8 cellular contexts compared by ENCODE assay signal in genomic region chr1:3910769-3911520, GRCh38. TPM values are rescaled to one million over a fixed set of nuclear protein-coding genes. Genes with fewer than 3 reads are reported as not detected.
DNase-seq lines count a peak whose midpoint lies in the region; ATAC-seq and TF ChIP-seq lines count a peak whose summit lies in the region.

No MANE protein-coding gene starts in this region.

- peak; percentile 97 for ATAC-seq in PC-3

- H3K36me3 ChIP-seq in DOHH2 (ENCODE audit: control insufficient read depth, low read length) (peaks cover 12% of the 10 kb centered on the region), PC-3 (ENCODE audit: low read depth, low read length) (no peaks in the 10 kb centered on the region), tibial artery (no peaks in the 10 kb centered on the region)

- CTCF ChIA-PET in PC-3 (lab: Charles Lee), result interaction anchor here (0.8 kb wide), 1 partner anchor 1835 kb away, joined by 3 read pairs; no protein-coding TSS in a partner anchor

- intact Hi-C loops in PC-3 (cut with micrococcal nuclease), result loop anchor here (5.0 kb wide), 3 partner anchors 916 to 1981 kb away; no protein-coding TSS in a partner anchor
- intact Hi-C loops in activated T-helper 1 cell treated with anti-CD3 and anti-CD28 coated beads, Interleukin-12 subunit alpha, Interleukin-12 subunit beta, Interleukin-2, Interleukin-4 antibody, amounts not matched to agents 30 ng/mL and 10 ng/mL and 1 ng/mL, durations not matched to agents 14 hours and 24 hours and 36 hours (cut with micrococcal nuclease), result no loop called here
- intact Hi-C loops in tibial artery (cut with DNase I; ENCODE audit: low total_unique reads), result no loop called here
- intact Hi-C loops in lower leg skin (cut with DNase I; ENCODE audit: low total_unique reads), result no loop called here

- no peaks in the 10 kb centered on the region for H3K9me3 ChIP-seq in DOHH2 (ENCODE audit: control insufficient read depth, insufficient read depth, low read length)
- H3K9me3 ChIP-seq in PC-3 (ENCODE audit: low read length), result no peaks in the 10 kb centered on the region
- H3K9me3 ChIP-seq in tibial artery, result no peaks in the 10 kb centered on the region

- H2AFZ ChIP-seq in PC-3 (ENCODE audit: low read length), result peak overlapping the region; percentile 88

- TF ChIP-seq POLR2A in lower leg skin (IDR thresholded peaks at IDR 0.05), result no peak

- H3K9me2 ChIP-seq in DOHH2 (replicated peaks; ENCODE audit: control insufficient read depth, low read length) (no peaks in the 10 kb centered on the region), PC-3 (replicated peaks; ENCODE audit: low read length) (no peaks in the 10 kb centered on the region)

- POLR2A ChIA-PET in PC-3 (lab: Charles Lee; ENCODE audit: unreplicated experiment), result no interaction called here

- H3K4me2 ChIP-seq in DOHH2 (ENCODE audit: low read length), result peak overlapping the region; percentile 100
- H3K4me2 ChIP-seq in PC-3 (ENCODE audit: low read length), result peak overlapping the region; percentile 87

- no peak overlapping the region for H3K4me3 Mint-ChIP-seq in activated T-helper 1 cell treated with anti-CD3 and anti-CD28 coated beads, Interleukin-12 subunit alpha, Interleukin-12 subunit beta, Interleukin-2, Interleukin-4 antibody, amounts not matched to agents 30 ng/mL and 10 ng/mL and 1 ng/mL, durations not matched to agents 14 hours and 24 hours and 36 hours
- no peak overlapping the region for H3K4me3 Mint-ChIP-seq in osteocyte (ENCODE audit: unreplicated experiment)

- H3K36me3 Mint-ChIP-seq in activated T-helper 1 cell treated with anti-CD3 and anti-CD28 coated beads, Interleukin-12 subunit alpha, Interleukin-12 subunit beta, Interleukin-2, Interleukin-4 antibody, amounts not matched to agents 30 ng/mL and 10 ng/mL and 1 ng/mL, durations not matched to agents 14 hours and 24 hours and 36 hours (ENCODE audit: low read depth), result no peaks in the 10 kb centered on the region
- H3K36me3 Mint-ChIP-seq in osteocyte (ENCODE audit: unreplicated experiment), result no peaks in the 10 kb centered on the region

- WGBS in lower leg skin, 2 donors, result 6 to 12% methylated on average over 20 to 31 of the region's 33 CpGs

- H3K4me3 ChIP-seq in DOHH2 (ENCODE audit: low read length), result peak overlapping the region; percentile 81
- H3K4me3 ChIP-seq in PC-3 (ENCODE audit: low read length), result peak overlapping the region; percentile 48
- no peak overlapping the region for H3K4me3 ChIP-seq in foreskin fibroblast (ENCODE audit: low read depth in 1 of 2, low read length in 2 of 2)
- no peak overlapping the region for H3K4me3 ChIP-seq in tibial artery
- no peak overlapping the region for H3K4me3 ChIP-seq in lower leg skin (ENCODE audit: low read depth, poor library complexity, severe bottlenecking)

- no peaks in the 10 kb centered on the region for H3K4me1 Mint-ChIP-seq in activated T-helper 1 cell treated with anti-CD3 and anti-CD28 coated beads, Interleukin-12 subunit alpha, Interleukin-12 subunit beta, Interleukin-2, Interleukin-4 antibody, amounts not matched to agents 30 ng/mL and 10 ng/mL and 1 ng/mL, durations not matched to agents 14 hours and 24 hours and 36 hours (ENCODE audit: low read depth)
- H3K4me1 Mint-ChIP-seq in osteocyte (ENCODE audit: unreplicated experiment), result peaks cover 2% of the 10 kb centered on the region

- no peaks in the 10 kb centered on the region for H3K9me3 Mint-ChIP-seq in activated T-helper 1 cell treated with anti-CD3 and anti-CD28 coated beads, Interleukin-12 subunit alpha, Interleukin-12 subunit beta, Interleukin-2, Interleukin-4 antibody, amounts not matched to agents 30 ng/mL and 10 ng/mL and 1 ng/mL, durations not matched to agents 14 hours and 24 hours and 36 hours
- H3K9me3 Mint-ChIP-seq in osteocyte (ENCODE audit: unreplicated experiment), result no peaks in the 10 kb centered on the region

- H3K4me1 ChIP-seq in DOHH2 (ENCODE audit: control insufficient read depth, low read length) (peaks cover 72% of the 10 kb centered on the region), PC-3 (ENCODE audit: insufficient read depth, low read length) (peaks cover 4% of the 10 kb centered on the region; the same call in 1 of the 2 replicates), tibial artery (peaks cover 0 to 6% (median 2%) of the 10 kb centered on the region in 4 donors)

- TF ChIP-seq CTCF in DOHH2 (IDR thresholded peaks at IDR 0.05; ENCODE audit: low read depth, low read length, poor library complexity, severe bottlenecking) (peak; percentile 93), PC-3 (conservative IDR thresholded peaks at IDR 0.05; ENCODE audit: low read depth, low read length) (peak; percentile 97), foreskin fibroblast (IDR thresholded peaks at IDR 0.05; ENCODE audit: low read depth, low read length) (peak; percentile 57), osteocyte (IDR thresholded peaks at IDR 0.05) (peak; percentile 72), tibial artery (IDR thresholded peaks at IDR 0.05) (peak; percentile 48 to 49), lower leg skin (IDR thresholded peaks at IDR 0.05) (no peak)

- H3K27me3 Mint-ChIP-seq in activated T-helper 1 cell treated with anti-CD3 and anti-CD28 coated beads, Interleukin-12 subunit alpha, Interleukin-12 subunit beta, Interleukin-2, Interleukin-4 antibody, amounts not matched to agents 30 ng/mL and 10 ng/mL and 1 ng/mL, durations not matched to agents 14 hours and 24 hours and 36 hours (ENCODE audit: insufficient read depth), result no peaks in the 10 kb centered on the region
- peaks cover 3% of the 10 kb centered on the region for H3K27me3 Mint-ChIP-seq in osteocyte (ENCODE audit: unreplicated experiment)

- no peaks in the 10 kb centered on the region for H3K27me3 ChIP-seq in DOHH2 (ENCODE audit: control insufficient read depth, low read length)
- peaks cover 17% of the 10 kb centered on the region; the same call in 1 of the 2 replicates for H3K27me3 ChIP-seq in PC-3 (ENCODE audit: low read length)
- H3K27me3 ChIP-seq in tibial artery, result peaks cover 0 to 62% of the 10 kb centered on the region in 2 donors

- H3K79me2 ChIP-seq in DOHH2 (ENCODE audit: control insufficient read depth, low read length) (peaks cover 53% of the 10 kb centered on the region), PC-3 (ENCODE audit: low read length) (no peaks in the 10 kb centered on the region)

- DNase-seq in HT-29 (ENCODE audit: low spot score) (peak; percentile 83), PC-3 (peak; percentile 92), foreskin fibroblast (peak in 1 of 2 donors; percentile 73), osteocyte (ENCODE audit: extremely low spot score, unreplicated experiment) (no peak), tibial artery (no peak), lower leg skin (ENCODE audit: low spot score in 2 of 2) (no peak)
- DNase-seq in activated T-helper 1 cell treated with anti-CD3 and anti-CD28 coated beads, Interleukin-12 subunit alpha, Interleukin-12 subunit beta, Interleukin-2, Interleukin-4 antibody, amounts not matched to agents 30 ng/mL and 10 ng/mL and 1 ng/mL, durations not matched to agents 14 hours and 24 hours and 36 hours (ENCODE audit: low spot score), result peak; percentile 62

- H3F3A ChIP-seq in DOHH2 (ENCODE audit: control insufficient read depth, insufficient read depth) (peaks cover 19% of the 10 kb centered on the region), PC-3 (ENCODE audit: low read length, unreplicated experiment) (no peaks in the 10 kb centered on the region)

- H3K9ac ChIP-seq in PC-3 (ENCODE audit: low read length), result no peak overlapping the region

- BruUV-seq in PC-3 (replicated peaks; lab: Mats Ljungman, UMichigan), result no TSS peak

- H4K20me1 ChIP-seq in DOHH2 (ENCODE audit: control insufficient read depth, insufficient read depth, low read depth, low read length), result no peaks in the 10 kb centered on the region
- no peaks in the 10 kb centered on the region for H4K20me1 ChIP-seq in PC-3 (ENCODE audit: low read length)

- H3K27ac ChIP-seq in DOHH2 (ENCODE audit: low read depth, low read length), result peak overlapping the region; percentile 96
- H3K27ac ChIP-seq in PC-3 (ENCODE audit: low read length), result no peak overlapping the region
- no peak overlapping the region for H3K27ac ChIP-seq in tibial artery

- H3K27ac Mint-ChIP-seq in activated T-helper 1 cell treated with anti-CD3 and anti-CD28 coated beads, Interleukin-12 subunit alpha, Interleukin-12 subunit beta, Interleukin-2, Interleukin-4 antibody, amounts not matched to agents 30 ng/mL and 10 ng/mL and 1 ng/mL, durations not matched to agents 14 hours and 24 hours and 36 hours, result no peak overlapping the region
- no peak overlapping the region for H3K27ac Mint-ChIP-seq in osteocyte (ENCODE audit: unreplicated experiment)

RNA-seq across cellular contexts. Expression of gene C1orf174, which starts 10.9 kb away (rescaled TPM):
- total RNA-seq in HT-29 (2014; rRNA removed; shearing (Covaris generic)), result 26.4 and 30.8 TPM in 2 replicates
- total RNA-seq in PC-3 (2014; rRNA removed) (64.2 and 70.9 TPM in 2 replicates), osteocyte (22.1 and 23.6 TPM in 2 replicates), lower leg skin (10 to 100 TPM; 12.7 to 22.6 (median 17.7) TPM)
- 45.1 TPM in 2 replicates for total RNA-seq in activated T-helper 1 cell treated with anti-CD3 and anti-CD28 coated beads, Interleukin-12 subunit alpha, Interleukin-12 subunit beta, Interleukin-2, Interleukin-4 antibody, amounts not matched to agents 30 ng/mL and 10 ng/mL and 1 ng/mL, durations not matched to agents 14 hours and 24 hours and 36 hours

RNA-seq across cellular contexts. Expression of gene DFFB, which starts 53.7 kb away (rescaled TPM):
- 12.9 and 14.2 TPM in 2 replicates for total RNA-seq in HT-29 (2014; rRNA removed; shearing (Covaris generic))
- total RNA-seq in PC-3 (2014; rRNA removed) (17.1 and 19.6 TPM in 2 replicates), osteocyte (7.1 and 11.0 TPM in 2 replicates), lower leg skin (10 to 100 TPM in 1 of 4 donors, 1 to 10 TPM in 3; 3.0 to 10.3 (median 6.8) TPM)
- total RNA-seq in activated T-helper 1 cell treated with anti-CD3 and anti-CD28 coated beads, Interleukin-12 subunit alpha, Interleukin-12 subunit beta, Interleukin-2, Interleukin-4 antibody, amounts not matched to agents 30 ng/mL and 10 ng/mL and 1 ng/mL, durations not matched to agents 14 hours and 24 hours and 36 hours, result 13.7 and 15.8 TPM in 2 replicates

RNA-seq across cellular contexts. Expression of gene CEP104, which starts 53.9 kb away (rescaled TPM):
- 22.7 and 31.3 TPM in 2 replicates for total RNA-seq in HT-29 (2014; rRNA removed; shearing (Covaris generic))
- total RNA-seq in PC-3 (2014; rRNA removed) (60.9 and 64.1 TPM in 2 replicates), osteocyte (35.1 and 45.4 TPM in 2 replicates), lower leg skin (10 to 100 TPM; 24.6 to 38.9 (median 33.1) TPM)
- total RNA-seq in activated T-helper 1 cell treated with anti-CD3 and anti-CD28 coated beads, Interleukin-12 subunit alpha, Interleukin-12 subunit beta, Interleukin-2, Interleukin-4 antibody, amounts not matched to agents 30 ng/mL and 10 ng/mL and 1 ng/mL, durations not matched to agents 14 hours and 24 hours and 36 hours, result 43.4 and 55.5 TPM in 2 replicates

Comparison
In these comparisons a context has a peak if more than half of its experiments do, and no peak if none do; other contexts are left out.
1. H3K4me3 ChIP-seq: peak in DOHH2 (single experiment) and PC-3 (single experiment); none in foreskin fibroblast (0 of 2), tibial artery (0 of 2) and lower leg skin (single experiment).
2. CTCF ChIP-seq: peak in DOHH2 (single experiment), PC-3 (single experiment), foreskin fibroblast (single experiment), osteocyte (single experiment) and tibial artery (2 of 2); none in lower leg skin (0 of 3).
3. DNase-seq: peak in HT-29 (single experiment), PC-3 (single experiment) and activated T-helper 1 cell treated with anti-CD3 and anti-CD28 coated beads, Interleukin-12 subunit alpha, Interleukin-12 subunit beta, Interleukin-2, Interleukin-4 antibody, amounts not matched to agents 30 ng/mL and 10 ng/mL and 1 ng/mL, durations not matched to agents 14 hours and 24 hours and 36 hours (single experiment); none in osteocyte (single experiment), tibial artery (0 of 2) and lower leg skin (0 of 2).